In genomic region chr2:240569523-240569997, GRCh38 we compare ENCODE assay signal across 8 cellular contexts. TPM values are rescaled to one million over a fixed set of nuclear protein-coding genes. Genes with fewer than 3 reads are reported as not detected.
DNase-seq lines count a peak whose midpoint lies in the region; TF ChIP-seq lines count a peak whose summit lies in the region.

No MANE protein-coding gene starts in this region.

- no peak for TF ChIP-seq CTCF in mammary epithelial cell (conservative IDR thresholded peaks at IDR 0.05 in 1 of 2, IDR thresholded peaks at IDR 0.05 in 1 of 2; ENCODE audit: extremely low read depth in 1 of 2, insufficient read depth in 1 of 2, low read depth in 1 of 2, low read length in 2 of 2)
- no peak for TF ChIP-seq CTCF in uterus (IDR thresholded peaks at IDR 0.05)

- DNase-seq in activated naive CD4-positive, alpha-beta T cell treated with anti-CD3 and anti-CD28 coated beads, Interleukin-2, amount 10 ng/mL, durations not matched to agents 7 days and 5 days = peak; percentile 33
- no peak for DNase-seq in activated naive CD4-positive, alpha-beta T cell treated with Interleukin-2 at 50 U/mL for 16 hours
- no peak for DNase-seq in mammary epithelial cell
- DNase-seq in uterus = peak; percentile 14 to 22
- no peak for DNase-seq in Ammon's horn (ENCODE audit: low spot score)
- DNase-seq in NCI-H1105 treated with DMSO at 0.1 percent for 48 hours (lab: John Stamatoyannopoulos, UW) = no peak
- no peak for DNase-seq in NCI-H2029 treated with DMSO at 0.1 percent for 48 hours (lab: John Stamatoyannopoulos, UW)

- peak overlapping the region; percentile 89 for H3K4me3 Mint-ChIP-seq in activated naive CD4-positive, alpha-beta T cell treated with anti-CD3 and anti-CD28 coated beads, Interleukin-2, amount 10 ng/mL, durations not matched to agents 7 days and 5 days

- no peaks in the 10 kb centered on the region for H4K20me1 ChIP-seq in mammary epithelial cell (ENCODE audit: insufficient read depth, low read length)

- no peak overlapping the region for H3K9ac ChIP-seq in mammary epithelial cell (ENCODE audit: insufficient read depth, low read length)

- H3K27ac ChIP-seq in mammary epithelial cell (ENCODE audit: insufficient read depth, low read depth, low read length) (no peak overlapping the region), uterus (peak overlapping the region in 1 of 2 donors; percentile 92)

- no peaks in the 10 kb centered on the region for H3K27me3 Mint-ChIP-seq in activated naive CD4-positive, alpha-beta T cell treated with anti-CD3 and anti-CD28 coated beads, Interleukin-2, amount 10 ng/mL, durations not matched to agents 7 days and 5 days

- intact Hi-C loops in mammary epithelial cell (cut with micrococcal nuclease) = loop anchor here (5.0 to 10.0 kb wide), 3 partner anchors 117 to 337 kb away; partner anchors contain the start of gene GPC1
- intact Hi-C loops in uterus (cut with DNase I; ENCODE audit: low total_unique reads) = no loop called here

- H3K4me1 Mint-ChIP-seq in activated naive CD4-positive, alpha-beta T cell treated with anti-CD3 and anti-CD28 coated beads, Interleukin-2, amount 10 ng/mL, durations not matched to agents 7 days and 5 days = peaks cover 48% of the 10 kb centered on the region

- in situ Hi-C loops in mammary epithelial cell (cut with MboI; ENCODE audit: low sequenced_read_pairs in 2 of 2) = no loop called here

- no peak overlapping the region for H2AFZ ChIP-seq in mammary epithelial cell (ENCODE audit: low read depth, low read length)

- TSS peak; percentile 31 for BruUV-seq in mammary epithelial cell (replicated peaks; lab: Mats Ljungman, UMichigan)

- dilution Hi-C loops in mammary epithelial cell (cut with HindIII; ENCODE audit: low sequenced_read_pairs) = no loop called here

- peak overlapping the region; percentile 85 for H3K4me2 ChIP-seq in mammary epithelial cell (ENCODE audit: insufficient read depth, low read depth, low read length)

- peak overlapping the region; percentile 89 for H3K27ac Mint-ChIP-seq in activated naive CD4-positive, alpha-beta T cell treated with anti-CD3 and anti-CD28 coated beads, Interleukin-2, amount 10 ng/mL, durations not matched to agents 7 days and 5 days

- H3K9me3 ChIP-seq in mammary epithelial cell (replicated peaks; ENCODE audit: insufficient read depth, low read length) = no peaks in the 10 kb centered on the region
- no peaks in the 10 kb centered on the region for H3K9me3 ChIP-seq in mononuclear cell (ENCODE audit: low read depth, low read length)
- H3K9me3 ChIP-seq in uterus = no peaks in the 10 kb centered on the region

- H3K4me3 ChIP-seq in mammary epithelial cell (replicated peaks in 1 of 3; ENCODE audit: insufficient read depth in 1 of 3, low read depth in 2 of 3, low read length in 3 of 3) (peak overlapping the region; percentile 30 to 61 (median 59)), mononuclear cell (ENCODE audit: low read length) (peak overlapping the region; percentile 57), uterus (peak overlapping the region; percentile 30 to 79)

- no peaks in the 10 kb centered on the region for H3K9me3 Mint-ChIP-seq in activated naive CD4-positive, alpha-beta T cell treated with anti-CD3 and anti-CD28 coated beads, Interleukin-2, amount 10 ng/mL, durations not matched to agents 7 days and 5 days

- WGBS in mammary epithelial cell (ENCODE audit: low coverage, missing lambda C conversion rate) = 84% methylated on average over 9 of the region's 9 CpGs

- no peaks in the 10 kb centered on the region for H3K27me3 ChIP-seq in mammary epithelial cell (ENCODE audit: insufficient read depth, low read length)
- no peaks in the 10 kb centered on the region for H3K27me3 ChIP-seq in mononuclear cell (ENCODE audit: insufficient read depth, low read length)
- no peaks in the 10 kb centered on the region for H3K27me3 ChIP-seq in uterus

- no peak for TF ChIP-seq POLR2A in uterus (IDR thresholded peaks at IDR 0.05)

- H3K4me1 ChIP-seq in mammary epithelial cell (ENCODE audit: insufficient read depth, low read length) (peaks cover 40% of the 10 kb centered on the region), mononuclear cell (ENCODE audit: insufficient read depth, low read length) (peaks cover 63% of the 10 kb centered on the region), uterus (peaks cover 8 to 29% of the 10 kb centered on the region in 2 donors)

- peaks cover 10% of the 10 kb centered on the region for H3K79me2 ChIP-seq in mammary epithelial cell (ENCODE audit: insufficient read depth, low read length)

- CTCF ChIA-PET in activated naive CD4-positive, alpha-beta T cell treated with anti-CD3 and anti-CD28 coated beads, Interleukin-2, amount 10 ng/mL, durations not matched to agents 7 days and 5 days (lab: Charles Lee) = interaction anchor here (1.1 to 3.5 kb wide), 3 partner anchors 17 to 103 kb away, joined by 3 to 14 read pairs (median 5); partner anchors contain the start of gene CAPN10
- CTCF ChIA-PET in mammary epithelial cell (lab: Charles Lee; ENCODE audit: low non-redundant PET) = no interaction called here

- peaks cover 30% of the 10 kb centered on the region for H3K36me3 Mint-ChIP-seq in activated naive CD4-positive, alpha-beta T cell treated with anti-CD3 and anti-CD28 coated beads, Interleukin-2, amount 10 ng/mL, durations not matched to agents 7 days and 5 days

- H3K36me3 ChIP-seq in mammary epithelial cell (ENCODE audit: insufficient read depth, low read length) = no peaks in the 10 kb centered on the region
- H3K36me3 ChIP-seq in uterus = no peaks in the 10 kb centered on the region

RNA-seq across cellular contexts. Expression of gene RNPEPL1, which starts 1.3 kb away (rescaled TPM):
- 10 to 100 TPM; 12.5 to 40.6 TPM for total RNA-seq in mammary epithelial cell
- 12.8 TPM for polyA plus RNA-seq in mammary epithelial cell
- 42.5 TPM for polyA minus RNA-seq in mammary epithelial cell
- total RNA-seq in mononuclear cell = 41.1 TPM
- 10 to 100 TPM in 2 of 4 donors, 1 to 10 TPM in 2; 7.2 to 38.7 (median 14.4) TPM for total RNA-seq in uterus

RNA-seq across cellular contexts. Expression of gene DUSP28, which starts 9.4 kb away (rescaled TPM):
- total RNA-seq in mammary epithelial cell (1 to 10 TPM; 2.8 to 3.2 TPM), mononuclear cell (12.1 TPM), uterus (1 to 10 TPM in 3 of 4 donors, under 1 TPM in 1; 0.26 to 3.7 (median 2.6) TPM)
- polyA plus RNA-seq in mammary epithelial cell = 2.6 TPM
- 0.62 TPM for polyA minus RNA-seq in mammary epithelial cell

RNA-seq across cellular contexts. Expression of gene ANKMY1, which starts 11.8 kb away (rescaled TPM):
- total RNA-seq in mammary epithelial cell = 10 to 100 TPM in 1 of 2 donors, 1 to 10 TPM in 1; 7.7 to 11.7 TPM
- 4.1 TPM for polyA plus RNA-seq in mammary epithelial cell
- polyA minus RNA-seq in mammary epithelial cell = 5.7 TPM
- 24.1 TPM for total RNA-seq in mononuclear cell
- 10 to 100 TPM; 13.3 to 40.8 (median 22.0) TPM for total RNA-seq in uterus

RNA-seq across cellular contexts. Expression of gene CAPN10, which starts 17.0 kb away (rescaled TPM):
- total RNA-seq in mammary epithelial cell (10 to 100 TPM; 16.0 to 27.7 TPM), mononuclear cell (18.2 TPM), uterus (10 to 100 TPM in 3 of 4 donors, 1 to 10 TPM in 1; 2.8 to 39.6 (median 21.6) TPM)
- polyA plus RNA-seq in mammary epithelial cell = 8.9 TPM
- polyA minus RNA-seq in mammary epithelial cell = 4.7 TPM

RNA-seq across cellular contexts. Expression of gene GPR35, which starts 55.7 kb away (rescaled TPM):
- total RNA-seq in mammary epithelial cell = under 1 TPM; 0.17 to 0.28 TPM
- polyA plus RNA-seq in mammary epithelial cell = 0.06 TPM
- 2.1 TPM for polyA minus RNA-seq in mammary epithelial cell
- 40.8 TPM for total RNA-seq in mononuclear cell
- 1 to 10 TPM in 2 of 4 donors, under 1 TPM in 1, not detected in 1; 0.51 to 7.9 (median 1.7) TPM for total RNA-seq in uterus

Comparison
In these comparisons a context has a peak if more than half of its experiments do, and no peak if none do; other contexts are left out.
1. DNase-seq: peak in activated naive CD4-positive, alpha-beta T cell treated with anti-CD3 and anti-CD28 coated beads, Interleukin-2, amount 10 ng/mL, durations not matched to agents 7 days and 5 days (single experiment) and uterus (2 of 2); none in activated naive CD4-positive, alpha-beta T cell treated with Interleukin-2 at 50 U/mL for 16 hours (single experiment), mammary epithelial cell (single experiment), Ammon's horn (single experiment), NCI-H1105 treated with DMSO at 0.1 percent for 48 hours (single experiment) and NCI-H2029 treated with DMSO at 0.1 percent for 48 hours (single experiment).
2. Peak in every context shown above with its lines, with median percentiles within 50 percentile points of each other: H3K4me3 ChIP-seq.